ENCODE assay signal across 10 cellular contexts in the genomic region with DNA sequence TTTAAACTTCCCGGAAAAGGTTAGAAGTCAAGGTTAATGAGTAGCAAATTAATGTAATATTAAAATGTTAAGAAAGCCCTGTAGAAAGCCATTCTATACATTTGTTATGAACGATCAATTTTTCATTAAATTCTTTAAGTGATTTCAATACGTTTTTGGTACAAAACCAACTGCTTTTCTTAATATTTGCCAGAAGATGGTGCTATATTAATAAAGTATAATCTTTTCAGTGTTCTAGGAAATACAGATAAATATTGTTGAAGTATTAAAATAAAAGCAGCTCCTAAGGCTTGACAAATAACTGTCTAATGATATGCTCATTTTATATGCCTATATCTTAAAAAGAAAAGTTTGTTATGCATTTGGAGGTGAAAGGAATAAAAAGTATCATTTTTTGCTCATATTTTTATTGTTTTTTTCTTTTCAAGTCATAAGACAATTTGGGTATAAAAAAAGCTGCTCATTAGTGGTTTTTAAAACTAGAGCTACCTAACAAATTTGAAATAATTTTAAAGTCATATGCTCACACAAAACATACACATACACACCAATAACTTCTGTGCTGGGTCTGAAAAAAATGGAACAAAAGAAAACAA.
A peak's percentile ranks its signal among the peaks of the same experiment; 100 is the strongest.
DNase-seq lines count a peak whose midpoint lies in the region; ATAC-seq and TF ChIP-seq lines count a peak whose summit lies in the region.
"Had no signal": no experiment of that assay in that cellular context is flagged by ENCODE, and none has a peak within 500 bp of the region (broad histone marks: within the 10 kb centered on the region; RNA-seq: fewer than 3 reads in every experiment).

No MANE protein-coding gene starts in this region.

- TF ChIP-seq POLR2A in Peyer's patch (IDR thresholded peaks at IDR 0.05): no peak

- H3K4me2 ChIP-seq in KMS-11: no peak overlapping the region

- H3K27ac Mint-ChIP-seq in Caco-2 (ENCODE audit: unreplicated experiment): no peak overlapping the region
- no peak overlapping the region for H3K27ac Mint-ChIP-seq in glutamatergic neuron (ENCODE audit: unreplicated experiment)
- H3K27ac Mint-ChIP-seq in stimulated activated effector memory CD8-positive, alpha-beta T cell treated with anti-CD3 and anti-CD28 coated beads, Interleukin-12 subunit alpha, Interleukin-12 subunit beta, amount 100 ng/mL, for 72 hours: no peak overlapping the region
- H3K27ac Mint-ChIP-seq: stimulated activated naive CD8-positive, alpha-beta T cell treated with anti-CD3 and anti-CD28 coated beads, Interleukin-15, Interleukin-2, amounts not matched to agents 100 ng/mL and 50 ng/mL, for 24 hours had no signal

- H3K4me1 Mint-ChIP-seq in Caco-2 (ENCODE audit: low read depth, unreplicated experiment): peaks cover 8% of the 10 kb centered on the region
- H3K4me1 Mint-ChIP-seq in glutamatergic neuron (ENCODE audit: low read depth, unreplicated experiment): peaks cover 36% of the 10 kb centered on the region
- H3K4me1 Mint-ChIP-seq in stimulated activated effector memory CD8-positive, alpha-beta T cell treated with anti-CD3 and anti-CD28 coated beads, Interleukin-12 subunit alpha, Interleukin-12 subunit beta, amount 100 ng/mL, for 72 hours: no peaks in the 10 kb centered on the region

- POLR2A ChIA-PET in Caco-2 (lab: Charles Lee) (no interaction called here), RWPE1 (lab: Yijun Ruan, JAX; ENCODE audit: low non-redundant PET) (no interaction called here)

- no peaks in the 10 kb centered on the region for H3K79me2 ChIP-seq in KMS-11 (ENCODE audit: insufficient read depth, low read depth)

- H3K9ac ChIP-seq in KMS-11: no peak overlapping the region

- H3K9me3 Mint-ChIP-seq in Caco-2 (ENCODE audit: unreplicated experiment) (no peaks in the 10 kb centered on the region), glutamatergic neuron (ENCODE audit: unreplicated experiment) (peaks cover 3% of the 10 kb centered on the region)
- peaks cover 6% of the 10 kb centered on the region for H3K9me3 Mint-ChIP-seq in stimulated activated effector memory CD8-positive, alpha-beta T cell treated with anti-CD3 and anti-CD28 coated beads, Interleukin-12 subunit alpha, Interleukin-12 subunit beta, amount 100 ng/mL, for 72 hours
- H3K9me3 Mint-ChIP-seq: stimulated activated naive CD8-positive, alpha-beta T cell treated with anti-CD3 and anti-CD28 coated beads, Interleukin-15, Interleukin-2, amounts not matched to agents 100 ng/mL and 50 ng/mL, for 24 hours had no signal

- DNase-seq in Caco-2 (no peak), RWPE1 (ENCODE audit: low spot score) (no peak), glutamatergic neuron (no peak), Peyer's patch (no peak), foreskin melanocyte (no peak)
- DNase-seq in stimulated activated effector memory CD8-positive, alpha-beta T cell treated with anti-CD3 and anti-CD28 coated beads, Interleukin-12 subunit alpha, Interleukin-12 subunit beta, amount 100 ng/mL, for 72 hours (ENCODE audit: low spot score in 2 of 2): no peak
- DNase-seq: nucleus accumbens had no signal

- H3K4me3 Mint-ChIP-seq in Caco-2 (ENCODE audit: unreplicated experiment): no peak overlapping the region
- no peak overlapping the region for H3K4me3 Mint-ChIP-seq in glutamatergic neuron (ENCODE audit: unreplicated experiment)
- no peak overlapping the region for H3K4me3 Mint-ChIP-seq in stimulated activated effector memory CD8-positive, alpha-beta T cell treated with anti-CD3 and anti-CD28 coated beads, Interleukin-12 subunit alpha, Interleukin-12 subunit beta, amount 100 ng/mL, for 72 hours
- H3K4me3 Mint-ChIP-seq: stimulated activated naive CD8-positive, alpha-beta T cell treated with anti-CD3 and anti-CD28 coated beads, Interleukin-15, Interleukin-2, amounts not matched to agents 100 ng/mL and 50 ng/mL, for 24 hours had no signal

- CTCF ChIA-PET in Caco-2 (lab: Charles Lee): interaction anchor here (0.6 to 1.2 kb wide), 2 partner anchors 153 to 257 kb away, joined by 3 to 6 read pairs; no protein-coding TSS in a partner anchor
- CTCF ChIA-PET in RWPE1 (lab: Yijun Ruan, JAX): interaction anchor here (0.6 to 1.2 kb wide), 6 partner anchors 28 to 608 kb away, joined by 3 to 7 read pairs (median 4); no protein-coding TSS in a partner anchor

- intact Hi-C loops in Caco-2 (cut with micrococcal nuclease; ENCODE audit: unreplicated experiment): loop anchor here (1.0 kb wide), 2 partner anchors 256 to 611 kb away; no protein-coding TSS in a partner anchor

- H3K4me3 ChIP-seq in Caco-2 (ENCODE audit: low read depth, low read length) (no peak overlapping the region), KMS-11 (IDR thresholded peaks at IDR 0.05; ENCODE audit: insufficient read depth, low read depth, low read length) (no peak overlapping the region), Peyer's patch (no peak overlapping the region)

- ATAC-seq in stimulated activated effector memory CD8-positive, alpha-beta T cell treated with anti-CD3 and anti-CD28 coated beads, Interleukin-12 subunit alpha, Interleukin-12 subunit beta, amount 100 ng/mL, for 72 hours: no peak
- ATAC-seq in HG03280 (IDR thresholded peaks at IDR 0.05; ENCODE audit: unreplicated experiment): no peak

- H3K36me3 Mint-ChIP-seq in Caco-2 (ENCODE audit: insufficient read depth, unreplicated experiment): no peaks in the 10 kb centered on the region
- no peaks in the 10 kb centered on the region for H3K36me3 Mint-ChIP-seq in glutamatergic neuron (ENCODE audit: unreplicated experiment)
- H3K36me3 Mint-ChIP-seq in stimulated activated effector memory CD8-positive, alpha-beta T cell treated with anti-CD3 and anti-CD28 coated beads, Interleukin-12 subunit alpha, Interleukin-12 subunit beta, amount 100 ng/mL, for 72 hours: peaks cover 5% of the 10 kb centered on the region

- no peak overlapping the region for H2AFZ ChIP-seq in KMS-11 (ENCODE audit: low read depth)

- H3K27me3 ChIP-seq in Caco-2 (replicated peaks; ENCODE audit: control insufficient read depth, insufficient read depth, low read length) (no peaks in the 10 kb centered on the region), KMS-11 (ENCODE audit: insufficient read depth, low read depth) (no peaks in the 10 kb centered on the region), Peyer's patch (no peaks in the 10 kb centered on the region)

- H3K9me3 ChIP-seq in Caco-2: no peaks in the 10 kb centered on the region
- no peaks in the 10 kb centered on the region for H3K9me3 ChIP-seq in Peyer's patch

- TF ChIP-seq CTCF in Caco-2 (IDR thresholded peaks at IDR 0.05; ENCODE audit: insufficient read depth in 1 of 2, low read depth in 1 of 2, low read length in 1 of 2, severe bottlenecking in 1 of 2, unreplicated experiment in 1 of 2): peak; percentile 5 to 41
- peak; percentile 73 for TF ChIP-seq CTCF in KMS-11 (conservative IDR thresholded peaks at IDR 0.05; ENCODE audit: low read depth, low read length)
- TF ChIP-seq CTCF in RWPE1 (conservative IDR thresholded peaks at IDR 0.05; ENCODE audit: low read depth): peak; percentile 54
- peak; percentile 45 for TF ChIP-seq CTCF in glutamatergic neuron (IDR thresholded peaks at IDR 0.05; ENCODE audit: partially characterized antibody, unreplicated experiment)
- no peak for TF ChIP-seq CTCF in Peyer's patch (IDR thresholded peaks at IDR 0.05)

- H3K4me1 ChIP-seq in Caco-2: peaks cover 4% of the 10 kb centered on the region; the same call in 1 of the 2 replicates
- peaks cover 8% of the 10 kb centered on the region for H3K4me1 ChIP-seq in KMS-11 (ENCODE audit: low read depth, poor library complexity, severe bottlenecking)
- no peaks in the 10 kb centered on the region for H3K4me1 ChIP-seq in Peyer's patch

- H3K27ac ChIP-seq in KMS-11 (no peak overlapping the region), RWPE1 (no peak overlapping the region), Peyer's patch (no peak overlapping the region)

- BruUV-seq in Caco-2 (replicated peaks; lab: Mats Ljungman, UMichigan): no TSS peak

- H4K20me1 ChIP-seq in KMS-11 (ENCODE audit: insufficient read depth): no peaks in the 10 kb centered on the region; the same call in 1 of the 2 replicates

- H3K27me3 Mint-ChIP-seq in Caco-2 (ENCODE audit: insufficient read depth, unreplicated experiment) (peaks cover 2% of the 10 kb centered on the region), glutamatergic neuron (ENCODE audit: unreplicated experiment) (peaks cover 7% of the 10 kb centered on the region)
- H3K27me3 Mint-ChIP-seq: stimulated activated naive CD8-positive, alpha-beta T cell treated with anti-CD3 and anti-CD28 coated beads, Interleukin-15, Interleukin-2, amounts not matched to agents 100 ng/mL and 50 ng/mL, for 24 hours had no signal

- H3K36me3 ChIP-seq in Caco-2 (ENCODE audit: control insufficient read depth, insufficient read depth, low read length) (no peaks in the 10 kb centered on the region), KMS-11 (ENCODE audit: insufficient read depth) (no peaks in the 10 kb centered on the region), Peyer's patch (no peaks in the 10 kb centered on the region)

Comparison
In these comparisons a context has a peak if more than half of its experiments do, and no peak if none do; other contexts are left out.
1. CTCF ChIP-seq: peak in Caco-2 (2 of 2), KMS-11 (single experiment), RWPE1 (single experiment) and glutamatergic neuron (single experiment); none in Peyer's patch (0 of 6).